In the genomic region with DNA sequence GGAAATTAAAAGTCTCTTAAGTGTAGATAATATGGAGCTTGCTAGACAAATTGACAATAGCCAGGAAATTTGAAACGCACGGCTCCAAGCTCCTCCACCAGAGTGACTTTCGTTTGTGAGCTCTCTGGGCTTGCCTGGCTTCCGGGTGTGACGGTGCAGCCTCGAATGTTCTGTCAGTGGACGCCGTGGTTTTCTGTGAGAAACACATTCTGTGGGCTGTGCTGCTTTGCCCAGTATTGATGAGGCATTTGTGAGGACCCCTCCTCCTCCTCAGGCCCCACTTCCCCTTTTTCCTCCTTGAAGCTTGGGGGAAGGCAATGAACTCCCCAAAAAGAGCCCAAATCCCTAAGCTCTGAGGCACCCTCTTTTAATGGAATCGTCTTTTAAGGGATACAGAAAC, we compare ENCODE assay signal across 9 cellular contexts. TPM values are rescaled to one million over a fixed set of nuclear protein-coding genes. Genes with fewer than 3 reads are reported as not detected.
DNase-seq lines count a peak whose midpoint lies in the region; FAIRE-seq and TF ChIP-seq lines count a peak whose summit lies in the region.
"Had no signal": no experiment of that assay in that cellular context is flagged by ENCODE, and none has a peak within 500 bp of the region (broad histone marks: within the 10 kb centered on the region; RNA-seq: fewer than 3 reads in every experiment).

No MANE protein-coding gene starts in this region.

- peaks cover 7% of the 10 kb centered on the region for H3K27me3 ChIP-seq in osteoblast (ENCODE audit: insufficient read depth, low read length)

- H4K20me1 ChIP-seq in osteoblast (ENCODE audit: insufficient read depth, low read length): no peaks in the 10 kb centered on the region

- H3K9me3 Mint-ChIP-seq in mesothelial cell of epicardium: no peaks in the 10 kb centered on the region

- peaks cover 21% of the 10 kb centered on the region for H3K4me1 Mint-ChIP-seq in mesothelial cell of epicardium

- H3K4me3 Mint-ChIP-seq in mesothelial cell of epicardium: no peak overlapping the region

- H3K36me3 Mint-ChIP-seq in mesothelial cell of epicardium: no peaks in the 10 kb centered on the region

- no peaks in the 10 kb centered on the region for H3K9me3 ChIP-seq in osteoblast (ENCODE audit: low read depth, low read length)

- FAIRE-seq in GM19239 (lab: Jason Lieb, UNC): no peak

- no peak overlapping the region for H3K27ac Mint-ChIP-seq in mesothelial cell of epicardium

- peak overlapping the region; percentile 89 for H2AFZ ChIP-seq in osteoblast (ENCODE audit: low read length)

- no peaks in the 10 kb centered on the region for H3K79me2 ChIP-seq in osteoblast (ENCODE audit: insufficient read depth, low read length)

- H3K27ac ChIP-seq in osteoblast (ENCODE audit: low read depth, low read length): no peak overlapping the region
- H3K27ac ChIP-seq: 22Rv1 had no signal

- peak; percentile 19 for DNase-seq in DMS53 (lab: John Stamatoyannopoulos, UW)
- DNase-seq in DMS53 treated with DMSO at 0.1 percent for 48 hours (lab: John Stamatoyannopoulos, UW; ENCODE audit: unreplicated experiment): no peak
- DNase-seq in GM19239 (ENCODE audit: insufficient read length, low spot score): peak; percentile 12
- DNase-seq in fibroblast of gingiva (ENCODE audit: low read depth): peak; percentile 26
- DNase-seq in osteoblast (ENCODE audit: insufficient read length, low spot score, missing footprints): no peak
- no peak for DNase-seq in DMS153 treated with DMSO at 0.1 percent for 48 hours (lab: John Stamatoyannopoulos, UW; ENCODE audit: unreplicated experiment)
- DNase-seq in glomerular visceral epithelial cell (ENCODE audit: extremely low spot score): no peak
- DNase-seq in mesothelial cell of epicardium (ENCODE audit: low spot score in 2 of 2, unreplicated experiment in 2 of 2): no peak

- no peaks in the 10 kb centered on the region for H3K4me1 ChIP-seq in osteoblast (ENCODE audit: insufficient read depth, low read length)

- peaks cover 17% of the 10 kb centered on the region for H3K27me3 Mint-ChIP-seq in mesothelial cell of epicardium (ENCODE audit: low read depth)

- TF ChIP-seq CTCF in osteoblast (IDR thresholded peaks at IDR 0.05; ENCODE audit: extremely low read depth, low read depth, low read length) (no peak), mesothelial cell of epicardium (IDR thresholded peaks at IDR 0.05; ENCODE audit: unreplicated experiment) (no peak)

- peak overlapping the region; percentile 59 for H3K4me3 ChIP-seq in osteoblast (ENCODE audit: insufficient read depth, low read length)

- H3K4me2 ChIP-seq in osteoblast (ENCODE audit: insufficient read depth, low read length): peak overlapping the region; percentile 49

- H3K36me3 ChIP-seq in osteoblast (ENCODE audit: insufficient read depth, low read length): no peaks in the 10 kb centered on the region

RNA-seq across cellular contexts. Expression of a gene that starts 40.7 kb away (rescaled TPM):
- total RNA-seq in osteoblast: 154 and 416 TPM in 2 replicates
- 108 to 110 TPM (median 109 TPM) in 3 replicates for total RNA-seq in mesothelial cell of epicardium

Comparison
In these comparisons a context has a peak if more than half of its experiments do, and no peak if none do; other contexts are left out.
1. DNase-seq: peak in DMS53 (single experiment), GM19239 (single experiment) and fibroblast of gingiva (single experiment); none in DMS53 treated with DMSO at 0.1 percent for 48 hours (single experiment), osteoblast (single experiment), DMS153 treated with DMSO at 0.1 percent for 48 hours (single experiment), glomerular visceral epithelial cell (single experiment) and mesothelial cell of epicardium (0 of 2).